Comparison of ENCODE assay signal across 14 cellular contexts in genomic region chr1:11051781-11052510, GRCh38. TPM values are rescaled to one million over a fixed set of nuclear protein-coding genes. Genes with fewer than 3 reads are reported as not detected.
DNase-seq lines count a peak whose midpoint lies in the region; ATAC-seq and TF ChIP-seq lines count a peak whose summit lies in the region.
"Had no signal": no experiment of that assay in that cellular context is flagged by ENCODE, and none has a peak within 500 bp of the region (broad histone marks: within the 10 kb centered on the region; RNA-seq: fewer than 3 reads in every experiment).

No MANE protein-coding gene starts in this region.

- no peaks in the 10 kb centered on the region for H3K36me3 Mint-ChIP-seq in glutamatergic neuron (ENCODE audit: unreplicated experiment)

- H3K4me3 ChIP-seq in HL-60 (replicated peaks; ENCODE audit: insufficient read depth, low read length) (no peak overlapping the region), heart right ventricle (no peak overlapping the region)
- H3K4me3 ChIP-seq: SJSA1 had no signal

- peaks cover 0 to 31% (median 13%) of the 10 kb centered on the region in 9 donors for H3K36me3 ChIP-seq in heart right ventricle

- 58 to 61% methylated on average over 19 of the region's 19 CpGs for WGBS in heart right ventricle, 2 donors

- peak overlapping the region; percentile 36 for H3K27ac Mint-ChIP-seq in glutamatergic neuron (ENCODE audit: unreplicated experiment)
- H3K27ac Mint-ChIP-seq: HFFc6 had no signal

- H3K27ac ChIP-seq in HL-60 (replicated peaks): peak overlapping the region; percentile 68
- H3K27ac ChIP-seq in heart right ventricle: no peak overlapping the region
- H3K27ac ChIP-seq: SJSA1 had no signal

- ATAC-seq in omental fat pad (ENCODE audit: low FRiP score) (no peak), heart right ventricle (no peak)

- intact Hi-C loops in heart right ventricle (cut with DNase I): loop anchor here in 1 of 10 donors (10.0 kb wide), 1 partner anchor 673 kb away; no protein-coding TSS in a partner anchor

- H3K4me1 ChIP-seq in heart right ventricle: peaks cover 0 to 18% (median 0%) of the 10 kb centered on the region in 9 donors
- H3K4me1 ChIP-seq: SJSA1 had no signal

- no peaks in the 10 kb centered on the region for H3K27me3 Mint-ChIP-seq in glutamatergic neuron (ENCODE audit: unreplicated experiment)
- H3K27me3 Mint-ChIP-seq: central memory CD8-positive, alpha-beta T cell had no signal

- H3K4me1 Mint-ChIP-seq in glutamatergic neuron (ENCODE audit: low read depth, unreplicated experiment): peaks cover 19% of the 10 kb centered on the region

- H3K4me3 Mint-ChIP-seq in glutamatergic neuron (ENCODE audit: unreplicated experiment): peak overlapping the region; percentile 4
- H3K4me3 Mint-ChIP-seq: central memory CD8-positive, alpha-beta T cell; HFFc6 had no signal

- H3K9me3 ChIP-seq in heart right ventricle: no peaks in the 10 kb centered on the region
- H3K9me3 ChIP-seq: SJSA1 had no signal

- DNase-seq in DMS153 (lab: John Stamatoyannopoulos, UW) (peak; percentile 52), HL-60 (ENCODE audit: low read depth in 1 of 2, low spot score in 1 of 2) (peak; percentile 67 to 86), RPMI7951 (ENCODE audit: low read depth) (peak; percentile 59), glutamatergic neuron (no peak), hepatic stellate cell (ENCODE audit: low spot score) (no peak), omental fat pad (ENCODE audit: low spot score) (no peak), heart right ventricle (no peak)
- DNase-seq: HFFc6; stimulated activated CD4-positive, alpha-beta T cell treated with anti-CD3 and anti-CD28 coated beads, Interleukin-4, amount 100 ng/mL, for 4 hours had no signal

- H3K27me3 ChIP-seq in HL-60 (ENCODE audit: insufficient read depth, poor library complexity, severe bottlenecking) (no peaks in the 10 kb centered on the region), heart right ventricle (no peaks in the 10 kb centered on the region)
- H3K27me3 ChIP-seq: SJSA1 had no signal

- H3K9me3 Mint-ChIP-seq in glutamatergic neuron (ENCODE audit: unreplicated experiment): peaks cover 3% of the 10 kb centered on the region
- H3K9me3 Mint-ChIP-seq: central memory CD8-positive, alpha-beta T cell; HFFc6 had no signal

- TF ChIP-seq CTCF in HL-60 (IDR thresholded peaks at IDR 0.05; ENCODE audit: insufficient read depth, low read length) (no peak), glutamatergic neuron (IDR thresholded peaks at IDR 0.05; ENCODE audit: partially characterized antibody, unreplicated experiment) (no peak), omental fat pad (IDR thresholded peaks at IDR 0.05) (no peak), heart right ventricle (IDR thresholded peaks at IDR 0.05) (no peak)

RNA-seq across cellular contexts. Expression of gene MASP2, which starts 4.9 kb away (rescaled TPM):
- total RNA-seq in RPMI7951 (2014; rRNA removed; shearing (Covaris generic)): not detected in 2 replicates
- total RNA-seq in glutamatergic neuron (ENCODE audit: unreplicated experiment) (not detected), omental fat pad (under 1 TPM in 1 of 4 donors, not detected in 3; 0.19 TPM), heart right ventricle (not detected)
- under 1 TPM in 1 of 2 donors, not detected in 1; 0.01 TPM for polyA plus RNA-seq in heart right ventricle
- total RNA-seq: epithelial cell of proximal tubule, LHCN-M2, mucosa of gallbladder, SJSA1 had no signal

RNA-seq across cellular contexts. Expression of gene SRM, which starts 7.9 kb away (rescaled TPM):
- total RNA-seq in RPMI7951 (2014; rRNA removed; shearing (Covaris generic)): 35.6 and 41.8 TPM in 2 replicates
- total RNA-seq in glutamatergic neuron (ENCODE audit: unreplicated experiment): 79.4 TPM
- 100 to 1,000 TPM in 1 of 4 donors, 10 to 100 TPM in 3; 37.5 to 143 (median 53.8) TPM for total RNA-seq in omental fat pad
- 10 to 100 TPM; 35.4 to 80.6 (median 49.8) TPM for total RNA-seq in heart right ventricle
- polyA plus RNA-seq in heart right ventricle: 100 to 1,000 TPM in 1 of 2 donors, 10 to 100 TPM in 1; 88.4 to 158 TPM

RNA-seq across cellular contexts. Expression of gene TARDBP, which starts 39.5 kb away (rescaled TPM):
- 69.6 and 74.4 TPM in 2 replicates for total RNA-seq in RPMI7951 (2014; rRNA removed; shearing (Covaris generic))
- total RNA-seq in glutamatergic neuron (ENCODE audit: unreplicated experiment) (161 TPM), omental fat pad (100 to 1,000 TPM in 2 of 4 donors, 10 to 100 TPM in 2; 73.8 to 188 (median 124) TPM), heart right ventricle (100 to 1,000 TPM in 6 of 10 donors, 10 to 100 TPM in 4; 77.4 to 138 (median 108) TPM)
- polyA plus RNA-seq in heart right ventricle: 10 to 100 TPM; 66.0 to 96.9 TPM

RNA-seq across cellular contexts. Expression of gene EXOSC10, which starts 47.7 kb away (rescaled TPM):
- 76.9 and 105 TPM in 2 replicates for total RNA-seq in RPMI7951 (2014; rRNA removed; shearing (Covaris generic))
- total RNA-seq in glutamatergic neuron (ENCODE audit: unreplicated experiment) (111 TPM), omental fat pad (10 to 100 TPM; 39.7 to 65.4 (median 56.9) TPM), heart right ventricle (10 to 100 TPM; 18.4 to 26.5 (median 21.4) TPM)
- 10 to 100 TPM; 20.3 to 34.7 TPM for polyA plus RNA-seq in heart right ventricle

Comparison
In these comparisons a context has a peak if more than half of its experiments do, and no peak if none do; other contexts are left out.
1. DNase-seq: peak in DMS153 (single experiment), HL-60 (2 of 2) and RPMI7951 (single experiment); none in glutamatergic neuron (single experiment), hepatic stellate cell (single experiment), omental fat pad (single experiment) and heart right ventricle (0 of 2).